Comparison of ENCODE assay signal across 12 cellular contexts in genomic region chr6:138833819-138834539, GRCh38. TPM values are rescaled to one million over a fixed set of nuclear protein-coding genes. Genes with fewer than 3 reads are reported as not detected.
DNase-seq lines count a peak whose midpoint lies in the region; ATAC-seq, FAIRE-seq and TF ChIP-seq lines count a peak whose summit lies in the region.
"Had no signal": no experiment of that assay in that cellular context is flagged by ENCODE, and none has a peak within 500 bp of the region (broad histone marks: within the 10 kb centered on the region; RNA-seq: fewer than 3 reads in every experiment).

No MANE protein-coding gene starts in this region.

- no peaks in the 10 kb centered on the region for H3K27me3 Mint-ChIP-seq in CD4-positive, alpha-beta T cell
- H3K27me3 Mint-ChIP-seq: activated naive CD4-positive, alpha-beta T cell treated with anti-CD3 and anti-CD28 coated beads, Interleukin-2, amount 50 U/mL, for 24 hours had no signal

- H3K36me3 Mint-ChIP-seq in CD4-positive, alpha-beta T cell (ENCODE audit: low read depth) = no peaks in the 10 kb centered on the region
- H3K36me3 Mint-ChIP-seq: activated naive CD4-positive, alpha-beta T cell treated with anti-CD3 and anti-CD28 coated beads, Interleukin-2, amount 50 U/mL, for 24 hours had no signal

- TF ChIP-seq CTCF in kidney (IDR thresholded peaks at IDR 0.05; ENCODE audit: borderline replicate concordance, extremely low read depth, insufficient read depth) = no peak
- no peak for TF ChIP-seq CTCF in CD4-positive, alpha-beta T cell (IDR thresholded peaks at IDR 0.05)

- no peak for FAIRE-seq in kidney (lab: Jason Lieb, UNC)

- H3K4me1 ChIP-seq in right cardiac atrium (ENCODE audit: control insufficient read depth, insufficient read depth, low read length) (peaks cover 3% of the 10 kb centered on the region), kidney (ENCODE audit: control insufficient read depth in 1 of 2, insufficient read depth in 1 of 2, low read depth in 1 of 2, low read length in 2 of 2) (no peaks in the 10 kb centered on the region), SJCRH30 (no peaks in the 10 kb centered on the region)

- no peaks in the 10 kb centered on the region for H3K36me3 ChIP-seq in kidney (ENCODE audit: control insufficient read depth in 1 of 2, insufficient read depth in 2 of 2, low read length in 2 of 2)
- H3K36me3 ChIP-seq in SJCRH30 = no peaks in the 10 kb centered on the region

- WGBS in right cardiac atrium = 29% methylated on average over 4 of the region's 4 CpGs

- H3K9me3 ChIP-seq in right cardiac atrium (ENCODE audit: control insufficient read depth, low read length) = no peaks in the 10 kb centered on the region
- H3K9me3 ChIP-seq in kidney (ENCODE audit: control insufficient read depth in 1 of 2, low read length in 2 of 2) = no peaks in the 10 kb centered on the region
- no peaks in the 10 kb centered on the region for H3K9me3 ChIP-seq in CD4-positive, alpha-beta T cell (ENCODE audit: control insufficient read depth, low read length)
- H3K9me3 ChIP-seq in SJCRH30 (replicated peaks) = no peaks in the 10 kb centered on the region

- intact Hi-C loops in right cardiac atrium (cut with DNase I) (loop anchor here in 1 of 4 donors (5.0 kb wide), 1 partner anchor 38 kb away; no protein-coding TSS in a partner anchor), kidney (cut with DNase I) (no loop called here)
- intact Hi-C loops in CD4-positive, alpha-beta T cell (cut with DNase I, micrococcal nuclease) = no loop called here

- H3K9me3 Mint-ChIP-seq in CD4-positive, alpha-beta T cell = no peaks in the 10 kb centered on the region
- H3K9me3 Mint-ChIP-seq: activated naive CD4-positive, alpha-beta T cell treated with anti-CD3 and anti-CD28 coated beads, Interleukin-2, amount 50 U/mL, for 24 hours had no signal

- H3K27ac ChIP-seq in right cardiac atrium (ENCODE audit: low read length) (no peak overlapping the region), kidney (ENCODE audit: low read depth in 2 of 2, low read length in 2 of 2) (no peak overlapping the region), SJCRH30 (no peak overlapping the region)
- H3K27ac ChIP-seq in CD4-positive, alpha-beta T cell (ENCODE audit: low read depth, low read length) = no peak overlapping the region

- CTCF ChIA-PET in CD4-positive, alpha-beta T cell (lab: Charles Lee) = no interaction called here

- peak; percentile 94 to 97 for ATAC-seq in right cardiac atrium
- ATAC-seq in CD4-positive, alpha-beta T cell (ENCODE audit: poor library complexity) = no peak

- H3K27ac Mint-ChIP-seq in CD4-positive, alpha-beta T cell = no peak overlapping the region
- H3K27ac Mint-ChIP-seq: activated naive CD4-positive, alpha-beta T cell treated with anti-CD3 and anti-CD28 coated beads, Interleukin-2, amount 50 U/mL, for 24 hours had no signal

- no peak overlapping the region for H3K4me3 ChIP-seq in right cardiac atrium (ENCODE audit: low read length)
- H3K4me3 ChIP-seq in kidney (ENCODE audit: low read length in 2 of 2) = no peak overlapping the region
- H3K4me3 ChIP-seq in SJCRH30 = no peak overlapping the region

- H3K4me1 Mint-ChIP-seq in CD4-positive, alpha-beta T cell (ENCODE audit: low read depth) = no peaks in the 10 kb centered on the region
- H3K4me1 Mint-ChIP-seq: activated naive CD4-positive, alpha-beta T cell treated with anti-CD3 and anti-CD28 coated beads, Interleukin-2, amount 50 U/mL, for 24 hours had no signal

- H3K4me3 Mint-ChIP-seq in CD4-positive, alpha-beta T cell = no peak overlapping the region
- H3K4me3 Mint-ChIP-seq: activated naive CD4-positive, alpha-beta T cell treated with anti-CD3 and anti-CD28 coated beads, Interleukin-2, amount 50 U/mL, for 24 hours had no signal

- DNase-seq in Ammon's horn (ENCODE audit: low spot score) (peak; percentile 63), NCI-H1436 treated with DMSO at 0.1 percent for 48 hours (lab: John Stamatoyannopoulos, UW) (peak; percentile 71), SHP77 treated with DMSO at 0.1 percent for 48 hours (lab: John Stamatoyannopoulos, UW) (peak; percentile 18), right cardiac atrium (peak; percentile 59 to 82 (median 73)), kidney (no peak), retina (no peak), SJCRH30 (no peak)
- DNase-seq in CD4-positive, alpha-beta T cell = no peak

- POLR2A ChIA-PET in CD4-positive, alpha-beta T cell (lab: Charles Lee) = no interaction called here

- H3K9ac ChIP-seq in kidney (ENCODE audit: low read length in 2 of 2) = no peak overlapping the region

- H3K27me3 ChIP-seq in right cardiac atrium (ENCODE audit: control insufficient read depth, insufficient read depth) = no peaks in the 10 kb centered on the region
- no peaks in the 10 kb centered on the region for H3K27me3 ChIP-seq in CD4-positive, alpha-beta T cell (ENCODE audit: control insufficient read depth, insufficient read depth, low read length)
- no peaks in the 10 kb centered on the region for H3K27me3 ChIP-seq in SJCRH30
- H3K27me3 ChIP-seq: dorsolateral prefrontal cortex had no signal

RNA-seq across cellular contexts. Expression of gene ECT2L, which starts 38.1 kb away (rescaled TPM):
- total RNA-seq in right cardiac atrium (1 to 10 TPM in 2 of 4 donors, under 1 TPM in 2; 0.41 to 2.8 (median 0.75) TPM), kidney (0.13 TPM)
- polyA plus RNA-seq in right cardiac atrium (0.23 TPM), kidney (ENCODE audit: insufficient read depth, low read depth, low replicate concordance) (not detected)
- total RNA-seq in CD4-positive, alpha-beta T cell = not detected
- total RNA-seq in SJCRH30 (2014; rRNA removed; shearing (Covaris generic)) = not detected in 2 replicates
- total RNA-seq: activated CD8-positive, alpha-beta memory T cell treated with anti-CD3 and anti-CD28 coated beads for 36 hours; mononuclear cell had no signal

Comparison
In these comparisons a context has a peak if more than half of its experiments do, and no peak if none do; other contexts are left out.
1. DNase-seq: peak in Ammon's horn (single experiment), NCI-H1436 treated with DMSO at 0.1 percent for 48 hours (single experiment), SHP77 treated with DMSO at 0.1 percent for 48 hours (single experiment) and right cardiac atrium (3 of 3); none in kidney (single experiment), CD4-positive, alpha-beta T cell (0 of 10), retina (single experiment) and SJCRH30 (0 of 2).